In genomic region chr16:75380870-75381269, GRCh38 we compare ENCODE assay signal across 13 cellular contexts. TPM values are rescaled to one million over a fixed set of nuclear protein-coding genes. Genes with fewer than 3 reads are reported as not detected.
DNase-seq lines count a peak whose midpoint lies in the region; ATAC-seq and TF ChIP-seq lines count a peak whose summit lies in the region.
"Had no signal": no experiment of that assay in that cellular context is flagged by ENCODE, and none has a peak within 500 bp of the region (broad histone marks: within the 10 kb centered on the region; RNA-seq: fewer than 3 reads in every experiment).

No MANE protein-coding gene starts in this region.

- TF ChIP-seq RAD21 in SK-N-SH (IDR thresholded peaks at IDR 0.05; ENCODE audit: low read length), result no peak

- H3K79me2 ChIP-seq in SK-N-SH (ENCODE audit: insufficient read depth), result peaks cover 17% of the 10 kb centered on the region; the same call in 1 of the 2 replicates
- H3K79me2 ChIP-seq in parathyroid adenoma, result peaks cover 4% of the 10 kb centered on the region

- H3F3A ChIP-seq in SK-N-SH (replicated peaks; ENCODE audit: insufficient read depth), result peaks cover 23% of the 10 kb centered on the region

- POLR2A ChIA-PET in SK-N-SH (lab: Yijun Ruan, JAX) (no interaction called here), MCF 10A (lab: Yijun Ruan, JAX) (interaction anchor here (4.4 kb wide), 1 partner anchor 130 kb away, joined by 31 read pairs; the partner anchor contains the start of gene BCAR1)

- no TSS peak for BruUV-seq in MCF 10A (replicated peaks; lab: Mats Ljungman, UMichigan)

- 85% methylated on average over 2 of the region's 2 CpGs for WGBS in SK-N-SH (ENCODE audit: low lambda C conversion rate)

- no peak for TF ChIP-seq CTCF in SK-N-SH (IDR thresholded peaks at IDR 0.05)
- no peak for TF ChIP-seq CTCF in parathyroid adenoma (IDR thresholded peaks at IDR 0.05)
- TF ChIP-seq CTCF in MCF 10A (IDR thresholded peaks at IDR 0.05; ENCODE audit: unreplicated experiment), result no peak

- no peak for ATAC-seq in SK-N-SH treated with all-trans-retinoic acid at 6 μM for 48 hours
- ATAC-seq in GM18861 (IDR thresholded peaks at IDR 0.05; ENCODE audit: unreplicated experiment), result no peak

- H3K4me3 ChIP-seq in SK-N-SH (ENCODE audit: low read depth in 2 of 2, low read length in 1 of 2), result no peak overlapping the region
- no peak overlapping the region for H3K4me3 ChIP-seq in parathyroid adenoma (ENCODE audit: low read depth, low read length)
- H3K4me3 ChIP-seq: colonic mucosa, SJSA1 had no signal

- DNase-seq in SK-N-SH (no peak), M059J (ENCODE audit: low read depth) (peak; percentile 77), dermis blood vessel endothelial cell (peak; percentile 87), HuH-7.5 (ENCODE audit: low spot score) (no peak), MCF 10A (ENCODE audit: unreplicated experiment) (no peak)
- DNase-seq: NCI-H1436, NCI-H524 treated with DMSO at 0.1 percent for 48 hours had no signal

- H2AFZ ChIP-seq in SK-N-SH (ENCODE audit: low read depth), result no peak overlapping the region
- no peak overlapping the region for H2AFZ ChIP-seq in parathyroid adenoma

- intact Hi-C loops in MCF 10A (cut with micrococcal nuclease), result no loop called here

- no peaks in the 10 kb centered on the region for H3K27me3 ChIP-seq in SK-N-SH (ENCODE audit: insufficient read depth)
- no peaks in the 10 kb centered on the region for H3K27me3 ChIP-seq in parathyroid adenoma (ENCODE audit: control insufficient read depth, insufficient read depth, low read length)
- H3K27me3 ChIP-seq: colonic mucosa, SJSA1 had no signal

- H3K9me2 ChIP-seq in SK-N-SH, result no peaks in the 10 kb centered on the region

- H3K9me3 ChIP-seq in SK-N-SH (no peaks in the 10 kb centered on the region), parathyroid adenoma (ENCODE audit: control insufficient read depth, low read length) (no peaks in the 10 kb centered on the region)
- H3K9me3 ChIP-seq: colonic mucosa, SJSA1 had no signal

- H3K4me1 ChIP-seq in SK-N-SH (ENCODE audit: control insufficient read depth in 1 of 2, insufficient read depth in 2 of 2, low read depth in 1 of 2, low read length in 1 of 2) (peaks cover 7 to 39% of the 10 kb centered on the region in 2 experiments), parathyroid adenoma (no peaks in the 10 kb centered on the region)
- H3K4me1 ChIP-seq: colonic mucosa had no signal

- no peaks in the 10 kb centered on the region for H3K9me3 Mint-ChIP-seq in MCF 10A (ENCODE audit: unreplicated experiment)

- CTCF ChIA-PET in SK-N-SH (lab: Yijun Ruan, JAX) (interaction anchor here (1.2 to 5.5 kb wide), 4 partner anchors 84 to 181 kb away, joined by 3 to 24 read pairs (median 20); partner anchors contain the start of gene TMEM170A), MCF 10A (lab: Yijun Ruan, JAX) (interaction anchor here (0.5 to 8.7 kb wide), 8 partner anchors 9 to 181 kb away, joined by 3 to 106 read pairs (median 3); no protein-coding TSS in a partner anchor)

- H3K27me3 Mint-ChIP-seq in MCF 10A (ENCODE audit: insufficient read depth, unreplicated experiment), result no peaks in the 10 kb centered on the region

- no peak overlapping the region for H3K4me3 Mint-ChIP-seq in MCF 10A (ENCODE audit: unreplicated experiment)

- H3K36me3 ChIP-seq in SK-N-SH (replicated peaks in 1 of 2; ENCODE audit: control insufficient read depth in 1 of 2, insufficient read depth in 2 of 2, low read length in 1 of 2) (peaks cover 9 to 23% of the 10 kb centered on the region in 2 experiments), parathyroid adenoma (ENCODE audit: control insufficient read depth, insufficient read depth, low read length) (no peaks in the 10 kb centered on the region)
- H3K36me3 ChIP-seq: colonic mucosa had no signal

- H3K27ac Mint-ChIP-seq in MCF 10A (ENCODE audit: low read depth, unreplicated experiment), result no peak overlapping the region

- peaks cover 27% of the 10 kb centered on the region for H3K36me3 Mint-ChIP-seq in MCF 10A (ENCODE audit: insufficient read depth, unreplicated experiment)

- H4K20me1 ChIP-seq in SK-N-SH (ENCODE audit: insufficient read depth), result no peaks in the 10 kb centered on the region

- TF ChIP-seq EP300 in SK-N-SH (IDR thresholded peaks at IDR 0.05; ENCODE audit: borderline replicate concordance in 1 of 2, low read depth in 1 of 2, low read length in 1 of 2), result no peak

- peaks cover 42% of the 10 kb centered on the region for H3K4me1 Mint-ChIP-seq in MCF 10A (ENCODE audit: insufficient read depth, unreplicated experiment)

- peak overlapping the region in 1 of 2 experiments; percentile 48; a peak in 2 of 4 replicates for H3K27ac ChIP-seq in SK-N-SH (ENCODE audit: low read depth in 2 of 2, low read length in 1 of 2)
- H3K27ac ChIP-seq in parathyroid adenoma, result no peak overlapping the region
- H3K27ac ChIP-seq: 22Rv1, colonic mucosa, SJSA1 had no signal

- H3K4me2 ChIP-seq in SK-N-SH (peak overlapping the region; percentile 12; the same call in 1 of the 2 replicates), parathyroid adenoma (ENCODE audit: low read length) (peak overlapping the region; percentile 2)

- H3K9ac ChIP-seq in SK-N-SH (no peak overlapping the region), parathyroid adenoma (no peak overlapping the region)

TF ChIP-seq in SK-N-SH, 30 proteins besides CTCF, POLR2A, EP300 and RAD21 (continues in another document):
- TF ChIP-seq ELF1 (IDR thresholded peaks at IDR 0.05) (no peak), GABPA (IDR thresholded peaks at IDR 0.05; ENCODE audit: low read depth) (no peak), USF2 (IDR thresholded peaks at IDR 0.05; ENCODE audit: borderline replicate concordance, low read depth, low read length) (no peak), RXRA (IDR thresholded peaks at IDR 0.05; ENCODE audit: borderline replicate concordance, low read depth) (no peak), TAF1 (IDR thresholded peaks at IDR 0.05; ENCODE audit: borderline replicate concordance, low read depth, low read length) (no peak), ZBTB33 (IDR thresholded peaks at IDR 0.05; ENCODE audit: borderline replicate concordance, low read depth) (no peak)

TF ChIP-seq in SK-N-SH treated with all-trans-retinoic acid at 6 μM for 48 hours, 23 proteins besides CTCF, POLR2A, EP300 and RAD21:
- TF ChIP-seq RARB (CRISPR knock-in tag; IDR thresholded peaks at IDR 0.05) (no peak), TCF4 (CRISPR knock-in tag; IDR thresholded peaks at IDR 0.05; ENCODE audit: borderline replicate concordance) (no peak), ARNTL (CRISPR knock-in tag; IDR thresholded peaks at IDR 0.05; ENCODE audit: borderline replicate concordance, low read depth) (no peak), SNAI2 (CRISPR knock-in tag; IDR thresholded peaks at IDR 0.05) (no peak), GLIS3 (CRISPR knock-in tag; IDR thresholded peaks at IDR 0.05) (no peak), ZC3H10 (CRISPR knock-in tag; IDR thresholded peaks at IDR 0.05) (no peak), ZNF565 (CRISPR knock-in tag; conservative IDR thresholded peaks at IDR 0.05; ENCODE audit: low read depth) (no peak), BACH2 (CRISPR knock-in tag; IDR thresholded peaks at IDR 0.05; ENCODE audit: borderline replicate concordance) (no peak), PATZ1 (CRISPR knock-in tag; IDR thresholded peaks at IDR 0.05; ENCODE audit: borderline replicate concordance) (no peak), PPARA (CRISPR knock-in tag; IDR thresholded peaks at IDR 0.05; ENCODE audit: borderline replicate concordance) (no peak), TSHZ2 (CRISPR knock-in tag; IDR thresholded peaks at IDR 0.05) (no peak), ZFP3 (CRISPR knock-in tag; IDR thresholded peaks at IDR 0.05) (no peak), ZNF8 (CRISPR knock-in tag; IDR thresholded peaks at IDR 0.05) (no peak)

RNA-seq across cellular contexts. Expression of gene CFDP1, which starts 52.4 kb away (rescaled TPM):
- 37.9 and 46.0 TPM in 2 replicates for polyA plus RNA-seq in SK-N-SH (2012; rRNA removed)
- 60.6 and 90.4 TPM in 2 replicates for polyA plus RNA-seq in SK-N-SH (2012; cell fraction: cytosol; rRNA removed)
- 18.4 and 20.5 TPM in 2 replicates for polyA plus RNA-seq in SK-N-SH (2012; cell fraction: nucleus; rRNA removed)
- 91.3 and 111 TPM in 2 replicates for total RNA-seq in M059J (2014; rRNA removed; shearing (Covaris generic))
- total RNA-seq in dermis blood vessel endothelial cell (71.6 and 82.4 TPM in 2 replicates), MCF 10A (2022) (41.3 and 44.7 TPM in 2 replicates)

Comparison
In these comparisons a context has a peak if more than half of its experiments do, and no peak if none do; other contexts are left out.
1. DNase-seq: peak in M059J (single experiment) and dermis blood vessel endothelial cell (single experiment); none in SK-N-SH (single experiment), HuH-7.5 (single experiment) and MCF 10A (single experiment).